In the genomic region with DNA sequence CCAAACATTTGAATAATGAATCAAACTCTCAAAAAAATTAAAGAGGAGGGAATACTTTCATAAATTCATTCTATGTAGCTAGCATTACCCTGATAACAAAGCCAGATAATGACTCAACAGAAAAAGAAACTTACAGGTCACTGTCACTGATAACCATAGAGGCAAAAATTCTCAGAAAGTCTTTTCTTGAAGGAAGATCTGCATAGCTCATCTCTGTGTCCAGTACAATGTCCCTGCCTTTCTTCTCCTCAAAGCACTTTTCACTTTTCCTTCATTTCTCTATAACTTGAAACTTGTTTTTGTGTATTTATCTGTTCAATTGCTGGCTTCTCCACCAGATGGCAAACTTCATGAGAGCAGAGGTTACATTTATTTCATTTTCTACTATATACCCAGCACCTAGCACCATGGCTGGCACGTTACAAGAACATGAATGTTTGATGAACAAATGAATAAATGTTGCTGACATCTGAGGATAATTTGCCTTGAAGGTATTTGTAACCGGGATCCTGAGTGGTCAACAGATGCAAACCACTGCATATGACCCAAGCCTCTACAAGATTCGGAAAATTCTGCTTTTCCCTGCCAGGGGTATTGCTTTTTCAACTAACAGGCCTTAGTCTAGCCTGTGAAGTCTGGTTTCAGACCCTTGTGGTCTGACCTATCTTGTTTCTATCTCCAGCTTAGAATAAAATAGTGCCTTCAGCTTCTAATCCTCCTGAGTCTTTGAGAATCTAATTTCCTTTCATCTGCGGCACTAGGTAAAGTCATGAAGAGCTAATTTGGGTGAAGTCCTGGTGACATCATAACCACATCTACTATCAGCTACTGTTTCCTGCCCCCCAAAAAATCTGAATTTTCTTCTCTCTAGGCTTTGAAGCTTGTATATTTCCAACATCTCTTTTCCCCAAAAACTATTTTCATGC, we compare ENCODE assay signal across 8 cellular contexts. TPM values are rescaled to one million over a fixed set of nuclear protein-coding genes. Genes with fewer than 3 reads are reported as not detected.
DNase-seq lines count a peak whose midpoint lies in the region; ATAC-seq and TF ChIP-seq lines count a peak whose summit lies in the region.

No MANE protein-coding gene starts in this region.

- H3K27me3 ChIP-seq in SK-N-SH (ENCODE audit: insufficient read depth) (no peaks in the 10 kb centered on the region), body of pancreas (no peaks in the 10 kb centered on the region), ovary (no peaks in the 10 kb centered on the region)

- ATAC-seq in HG03060 (IDR thresholded peaks at IDR 0.05; ENCODE audit: low read depth, unreplicated experiment) = peak; percentile 50
- no peak for ATAC-seq in body of pancreas

- H3K36me3 ChIP-seq in SK-N-SH (replicated peaks in 1 of 2; ENCODE audit: control insufficient read depth in 1 of 2, insufficient read depth in 2 of 2, low read length in 1 of 2) (no peaks in the 10 kb centered on the region), body of pancreas (replicated peaks in 1 of 2; ENCODE audit: insufficient read depth in 1 of 2, low read depth in 2 of 2) (no peaks in the 10 kb centered on the region), ovary (no peaks in the 10 kb centered on the region)

- H3K4me3 ChIP-seq in SK-N-SH (ENCODE audit: low read depth in 2 of 2, low read length in 1 of 2) = no peak overlapping the region
- H3K4me3 ChIP-seq in body of pancreas = no peak overlapping the region
- no peak overlapping the region for H3K4me3 ChIP-seq in ovary

- in situ Hi-C loops in ACHN (cut with HindIII; ENCODE audit: low pct_ligation_motif_present, low pct_unique_long_range_greater_than_20kb, low sequenced_read_pairs) = no loop called here

- no peak overlapping the region for H3K9ac ChIP-seq in SK-N-SH

- H3F3A ChIP-seq in SK-N-SH (replicated peaks; ENCODE audit: insufficient read depth) = peaks cover 9% of the 10 kb centered on the region

- POLR2A ChIA-PET in SK-N-SH (lab: Yijun Ruan, JAX) = no interaction called here

- peaks cover 0 to 17% of the 10 kb centered on the region in 2 experiments; a peak in 2 of 4 replicates for H3K4me1 ChIP-seq in SK-N-SH (ENCODE audit: control insufficient read depth in 1 of 2, insufficient read depth in 2 of 2, low read depth in 1 of 2, low read length in 1 of 2)
- H3K4me1 ChIP-seq in body of pancreas = no peaks in the 10 kb centered on the region
- H3K4me1 ChIP-seq in ovary (ENCODE audit: insufficient read depth) = no peaks in the 10 kb centered on the region

- no peaks in the 10 kb centered on the region for H3K9me2 ChIP-seq in SK-N-SH

- peak; percentile 39 for TF ChIP-seq CTCF in GM12872 (IDR thresholded peaks at IDR 0.05; ENCODE audit: insufficient read depth, low read depth, low read length)
- TF ChIP-seq CTCF in SK-N-SH (IDR thresholded peaks at IDR 0.05) = peak; percentile 70
- peak in 4 of 7 experiments; percentile 11 to 25 (median 18) for TF ChIP-seq CTCF in body of pancreas (IDR thresholded peaks at IDR 0.05)
- peak in 1 of 3 donors; percentile 15 for TF ChIP-seq CTCF in ovary (IDR thresholded peaks at IDR 0.05)

- no peaks in the 10 kb centered on the region for H3K79me2 ChIP-seq in SK-N-SH (ENCODE audit: insufficient read depth)

- TF ChIP-seq POLR2A in body of pancreas (IDR thresholded peaks at IDR 0.05) = no peak
- no peak for TF ChIP-seq POLR2A in ovary (IDR thresholded peaks at IDR 0.05)

- H3K4me2 ChIP-seq in SK-N-SH = no peak overlapping the region

- H3K27ac ChIP-seq in SK-N-SH (ENCODE audit: low read depth in 2 of 2, low read length in 1 of 2) (peak overlapping the region in 1 of 2 experiments; percentile 16; a peak in 1 of 4 replicates), body of pancreas (no peak overlapping the region), ovary (no peak overlapping the region)

- H4K20me1 ChIP-seq in SK-N-SH (ENCODE audit: insufficient read depth) = no peaks in the 10 kb centered on the region

- intact Hi-C loops in body of pancreas (cut with DNase I) (no loop called here), ovary (cut with DNase I) (no loop called here)

- WGBS in SK-N-SH (ENCODE audit: low lambda C conversion rate) = 81% methylated on average over 4 of the region's 4 CpGs
- WGBS in body of pancreas, 2 donors = 69 to 70% methylated on average over 4 of the region's 4 CpGs
- 83 to 91% (median 86%) methylated on average over 4 of the region's 4 CpGs for WGBS in ovary, 3 donors

- CTCF ChIA-PET in SK-N-SH (lab: Yijun Ruan, JAX) = interaction anchor here (0.7 to 3.2 kb wide), 17 partner anchors 11 to 1173 kb away, joined by 3 to 31 read pairs (median 4); no protein-coding TSS in a partner anchor

- DNase-seq in ACHN = peak; percentile 44
- no peak for DNase-seq in SK-N-SH
- DNase-seq in body of pancreas = no peak
- peak; percentile 74 for DNase-seq in myocyte (ENCODE audit: low read depth)
- no peak for DNase-seq in NCI-H345 treated with DMSO at 0.1 percent for 48 hours (lab: John Stamatoyannopoulos, UW; ENCODE audit: unreplicated experiment)
- no peak for DNase-seq in ovary

- H3K9me3 ChIP-seq in SK-N-SH = no peaks in the 10 kb centered on the region
- no peaks in the 10 kb centered on the region for H3K9me3 ChIP-seq in body of pancreas
- H3K9me3 ChIP-seq in ovary = no peaks in the 10 kb centered on the region

- peak overlapping the region; percentile 61 for H2AFZ ChIP-seq in SK-N-SH (ENCODE audit: low read depth)

- peak; percentile 67 for TF ChIP-seq RAD21 in SK-N-SH (IDR thresholded peaks at IDR 0.05; ENCODE audit: low read length)

- no peak for TF ChIP-seq EP300 in SK-N-SH (IDR thresholded peaks at IDR 0.05; ENCODE audit: borderline replicate concordance in 1 of 2, low read depth in 1 of 2, low read length in 1 of 2)
- TF ChIP-seq EP300 in ovary (IDR thresholded peaks at IDR 0.05) = no peak

TF ChIP-seq in SK-N-SH, 30 proteins besides CTCF, POLR2A, EP300 and RAD21:
- peak; percentile 65 for TF ChIP-seq SMC3 (IDR thresholded peaks at IDR 0.05; ENCODE audit: low read depth, low read length)
- TF ChIP-seq FOXM1 (IDR thresholded peaks at IDR 0.05; ENCODE audit: low read depth) = no peak
TF ChIP-seq in SK-N-SH: peak in this region for 1.

RNA-seq across cellular contexts. Expression of gene ANTXR2, which starts 52.5 kb away (rescaled TPM):
- 48.8 and 60.7 TPM in 2 replicates for polyA plus RNA-seq in SK-N-SH (2012; rRNA removed)
- 87.3 and 97.5 TPM in 2 replicates for polyA plus RNA-seq in SK-N-SH (2012; cell fraction: cytosol; rRNA removed)
- 24.9 and 72.8 TPM in 2 replicates for polyA plus RNA-seq in SK-N-SH (2012; cell fraction: nucleus; rRNA removed)
- 10 to 100 TPM; 16.9 to 34.6 TPM for total RNA-seq in body of pancreas
- 155 and 187 TPM in 2 replicates for total RNA-seq in myocyte
- 114 TPM for polyA plus RNA-seq in myocyte (2012)
- total RNA-seq in ovary = 100 to 1,000 TPM in 3 of 7 donors, 10 to 100 TPM in 4; 78.3 to 230 (median 88.7) TPM
- 100 to 1,000 TPM in 1 of 2 donors, 10 to 100 TPM in 1; 64.4 to 231 TPM for polyA plus RNA-seq in ovary

Comparison
In these comparisons a context has a peak if more than half of its experiments do, and no peak if none do; other contexts are left out.
1. DNase-seq: peak in ACHN (single experiment) and myocyte (single experiment); none in SK-N-SH (single experiment), body of pancreas (0 of 4), NCI-H345 treated with DMSO at 0.1 percent for 48 hours (single experiment) and ovary (0 of 5).